1 cellular context compared by ENCODE assay signal in the genomic region with DNA sequence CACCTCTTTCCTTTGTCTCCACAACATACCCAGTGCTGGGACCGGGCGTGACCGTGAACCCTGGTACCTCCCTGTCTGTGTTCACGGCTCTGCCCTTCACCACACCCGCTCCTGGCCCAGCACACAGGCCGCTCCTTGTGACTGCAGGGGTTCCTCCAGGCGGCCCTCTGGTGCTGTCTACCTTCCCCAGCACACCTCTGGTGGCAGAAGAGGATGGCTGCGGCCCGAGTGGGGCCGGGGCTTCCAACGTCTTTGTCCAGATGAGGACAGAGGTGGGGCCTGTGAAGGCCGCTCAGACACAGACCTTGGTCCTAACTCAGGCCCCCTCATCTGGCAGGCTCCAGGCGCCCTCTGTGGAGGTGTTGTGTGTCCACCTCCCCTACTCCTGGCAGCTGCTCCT.
TF ChIP-seq lines count a peak whose summit lies in the region.

No MANE protein-coding gene starts in this region.

TF ChIP-seq in H1, 55 proteins besides CTCF, POLR2A, EP300 and RAD21:
- TF ChIP-seq HDAC6 (IDR thresholded peaks at IDR 0.05; ENCODE audit: low read depth, low read length) = no peak
- no peak for TF ChIP-seq CBX5 (IDR thresholded peaks at IDR 0.05; ENCODE audit: low read depth, low read length)
- no peak for TF ChIP-seq POU5F1 (IDR thresholded peaks at IDR 0.05; ENCODE audit: low read depth, low read length)
- no peak for TF ChIP-seq CTBP2 (IDR thresholded peaks at IDR 0.05; ENCODE audit: borderline replicate concordance, insufficient read depth, insufficient read length, low read length)
- TF ChIP-seq, protein P1, sequence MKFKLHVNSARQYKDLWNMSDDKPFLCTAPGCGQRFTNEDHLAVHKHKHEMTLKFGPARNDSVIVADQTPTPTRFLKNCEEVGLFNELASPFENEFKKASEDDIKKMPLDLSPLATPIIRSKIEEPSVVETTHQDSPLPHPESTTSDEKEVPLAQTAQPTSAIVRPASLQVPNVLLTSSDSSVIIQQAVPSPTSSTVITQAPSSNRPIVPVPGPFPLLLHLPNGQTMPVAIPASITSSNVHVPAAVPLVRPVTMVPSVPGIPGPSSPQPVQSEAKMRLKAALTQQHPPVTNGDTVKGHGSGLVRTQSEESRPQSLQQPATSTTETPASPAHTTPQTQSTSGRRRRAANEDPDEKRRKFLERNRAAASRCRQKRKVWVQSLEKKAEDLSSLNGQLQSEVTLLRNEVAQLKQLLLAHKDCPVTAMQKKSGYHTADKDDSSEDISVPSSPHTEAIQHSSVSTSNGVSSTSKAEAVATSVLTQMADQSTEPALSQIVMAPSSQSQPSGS (IDR thresholded peaks at IDR 0.05; ENCODE audit: low read length) = no peak
- TF ChIP-seq HDAC2 (IDR thresholded peaks at IDR 0.05; ENCODE audit: borderline replicate concordance in 1 of 2, low read depth in 2 of 2, low read length in 2 of 2) = no peak
- TF ChIP-seq SP4 (IDR thresholded peaks at IDR 0.05; ENCODE audit: low read length) = no peak
- no peak for TF ChIP-seq TCF12 (IDR thresholded peaks at IDR 0.05; ENCODE audit: low read depth, low read length)
- no peak for TF ChIP-seq SRF (IDR thresholded peaks at IDR 0.05; ENCODE audit: low read depth, low read length)
TF ChIP-seq in H1: peak in this region for 0.
